Comparison of ENCODE assay signal across 12 cellular contexts in genomic region chr9:88531920-88532319, GRCh38. TPM values are rescaled to one million over a fixed set of nuclear protein-coding genes. Genes with fewer than 3 reads are reported as not detected.
A peak's percentile ranks its signal among the peaks of the same experiment; 100 is the strongest.
DNase-seq lines count a peak whose midpoint lies in the region; ATAC-seq and TF ChIP-seq lines count a peak whose summit lies in the region.
"Had no signal": no experiment of that assay in that cellular context is flagged by ENCODE, and none has a peak within 500 bp of the region (broad histone marks: within the 10 kb centered on the region; RNA-seq: fewer than 3 reads in every experiment).

No MANE protein-coding gene starts in this region.

- no peak for ATAC-seq in right cardiac atrium

- H3K27me3 Mint-ChIP-seq in endothelial cell (ENCODE audit: unreplicated experiment) = peaks cover 5% of the 10 kb centered on the region
- H3K27me3 Mint-ChIP-seq in mesothelial cell of epicardium (ENCODE audit: low read depth) = no peaks in the 10 kb centered on the region
- H3K27me3 Mint-ChIP-seq in activated naive CD4-positive, alpha-beta T cell treated with anti-CD3 and anti-CD28 coated beads for 36 hours (ENCODE audit: low read depth) = peaks cover 19% of the 10 kb centered on the region

- peak overlapping the region; percentile 48 for H3K27ac ChIP-seq in A673 (ENCODE audit: low read depth, low read length, poor library complexity, severe bottlenecking)
- H3K27ac ChIP-seq in HUES64 (ENCODE audit: low read depth, low read length) = peak overlapping the region; percentile 80
- no peak overlapping the region for H3K27ac ChIP-seq in right cardiac atrium (ENCODE audit: low read length)
- H3K27ac ChIP-seq: RWPE1, sigmoid colon had no signal

- 12% methylated on average over 10 of the region's 10 CpGs for WGBS in HUES64
- 52% methylated on average over 10 of the region's 10 CpGs for WGBS in right cardiac atrium

- H3K4me1 Mint-ChIP-seq in endothelial cell (ENCODE audit: unreplicated experiment) (peaks cover 21% of the 10 kb centered on the region), mesothelial cell of epicardium (peaks cover 42% of the 10 kb centered on the region)
- peaks cover 22% of the 10 kb centered on the region for H3K4me1 Mint-ChIP-seq in activated naive CD4-positive, alpha-beta T cell treated with anti-CD3 and anti-CD28 coated beads for 36 hours (ENCODE audit: low read depth)

- H3K27ac Mint-ChIP-seq in endothelial cell (ENCODE audit: unreplicated experiment) = no peak overlapping the region
- H3K27ac Mint-ChIP-seq in mesothelial cell of epicardium = peak overlapping the region; percentile 85
- no peak overlapping the region for H3K27ac Mint-ChIP-seq in activated naive CD4-positive, alpha-beta T cell treated with anti-CD3 and anti-CD28 coated beads for 36 hours
- H3K27ac Mint-ChIP-seq: activated naive CD8-positive, alpha-beta T cell had no signal

- no peaks in the 10 kb centered on the region for H3K36me3 ChIP-seq in A673 (ENCODE audit: insufficient read depth, low read length, poor library complexity, severe bottlenecking)
- H3K36me3 ChIP-seq in HUES64 (ENCODE audit: insufficient read depth, low read length) = no peaks in the 10 kb centered on the region
- H3K36me3 ChIP-seq: sigmoid colon had no signal

- H3K36me3 Mint-ChIP-seq in endothelial cell (ENCODE audit: low read depth, unreplicated experiment) (peaks cover 4% of the 10 kb centered on the region), mesothelial cell of epicardium (no peaks in the 10 kb centered on the region)
- H3K36me3 Mint-ChIP-seq in activated naive CD4-positive, alpha-beta T cell treated with anti-CD3 and anti-CD28 coated beads for 36 hours (ENCODE audit: low read depth) = peaks cover 1% of the 10 kb centered on the region
- H3K36me3 Mint-ChIP-seq: activated naive CD8-positive, alpha-beta T cell had no signal

- no peaks in the 10 kb centered on the region for H3K27me3 ChIP-seq in A673 (replicated peaks; ENCODE audit: insufficient read depth, low read depth, low read length, poor library complexity)
- peaks cover 33% of the 10 kb centered on the region for H3K27me3 ChIP-seq in HUES64 (ENCODE audit: insufficient read depth, low read length)
- no peaks in the 10 kb centered on the region for H3K27me3 ChIP-seq in right cardiac atrium (ENCODE audit: control insufficient read depth, insufficient read depth)

- H3K4me3 Mint-ChIP-seq in endothelial cell (ENCODE audit: unreplicated experiment) (peak overlapping the region; percentile 79), mesothelial cell of epicardium (peak overlapping the region; percentile 78)
- H3K4me3 Mint-ChIP-seq in activated naive CD4-positive, alpha-beta T cell treated with anti-CD3 and anti-CD28 coated beads for 36 hours = no peak overlapping the region
- H3K4me3 Mint-ChIP-seq: activated naive CD8-positive, alpha-beta T cell had no signal

- H3K9ac ChIP-seq in HUES64 (ENCODE audit: low read depth, low read length) = peak overlapping the region; percentile 59; the same call in 1 of the 2 replicates

- H3K9me3 Mint-ChIP-seq in endothelial cell (ENCODE audit: unreplicated experiment) = no peaks in the 10 kb centered on the region
- H3K9me3 Mint-ChIP-seq in mesothelial cell of epicardium = no peaks in the 10 kb centered on the region
- no peaks in the 10 kb centered on the region for H3K9me3 Mint-ChIP-seq in activated naive CD4-positive, alpha-beta T cell treated with anti-CD3 and anti-CD28 coated beads for 36 hours

- intact Hi-C loops in A673 (cut with micrococcal nuclease; ENCODE audit: unreplicated experiment) (loop anchor here (5.0 kb wide), 1 partner anchor 140 kb away; no protein-coding TSS in a partner anchor), posterior vena cava (cut with DNase I) (loop anchor here in 1 of 2 donors (5.0 kb wide), 1 partner anchor 1950 kb away; no protein-coding TSS in a partner anchor), right cardiac atrium (cut with DNase I) (no loop called here)
- intact Hi-C loops in activated naive CD4-positive, alpha-beta T cell treated with anti-CD3 and anti-CD28 coated beads for 36 hours (cut with micrococcal nuclease) = loop anchor here (10.0 kb wide), 1 partner anchor 217 kb away; no protein-coding TSS in a partner anchor

- DNase-seq in A673 (ENCODE audit: low spot score) = peak; percentile 46
- no peak for DNase-seq in endothelial cell (ENCODE audit: low spot score)
- DNase-seq in mesothelial cell of epicardium (ENCODE audit: low spot score in 2 of 2, unreplicated experiment in 2 of 2) = no peak
- no peak for DNase-seq in posterior vena cava (ENCODE audit: low spot score)
- DNase-seq in right cardiac atrium = no peak
- DNase-seq in effector CD4-positive, alpha-beta T cell = no peak
- no peak for DNase-seq in activated naive CD4-positive, alpha-beta T cell treated with anti-CD3 and anti-CD28 coated beads for 36 hours
- DNase-seq: sigmoid colon had no signal

- H3K4me1 ChIP-seq in A673 (ENCODE audit: insufficient read depth, low read length, poor library complexity, severe bottlenecking) (peaks cover 38% of the 10 kb centered on the region), HUES64 (ENCODE audit: insufficient read depth, low read length) (peaks cover 23% of the 10 kb centered on the region; the same call in 1 of the 2 replicates), right cardiac atrium (ENCODE audit: control insufficient read depth, insufficient read depth, low read length) (peaks cover 4% of the 10 kb centered on the region)

- peak overlapping the region; percentile 53 for H3K4me3 ChIP-seq in A673 (ENCODE audit: low read depth, low read length, poor library complexity, severe bottlenecking)
- H3K4me3 ChIP-seq in HUES64 (ENCODE audit: low read length) = peak overlapping the region; percentile 54
- no peak overlapping the region for H3K4me3 ChIP-seq in right cardiac atrium (ENCODE audit: low read length)
- H3K4me3 ChIP-seq: sigmoid colon had no signal

- POLR2A ChIA-PET in A673 (lab: Charles Lee; ENCODE audit: low non-redundant PET) = no interaction called here

- TF ChIP-seq CTCF in A673 (conservative IDR thresholded peaks at IDR 0.05; ENCODE audit: low read depth, low read length) (no peak), endothelial cell (IDR thresholded peaks at IDR 0.05; ENCODE audit: unreplicated experiment) (no peak), mesothelial cell of epicardium (IDR thresholded peaks at IDR 0.05; ENCODE audit: unreplicated experiment) (no peak)

- CTCF ChIA-PET in A673 (lab: Charles Lee) = interaction anchor here (0.6 kb wide), 1 partner anchor 439 kb away, joined by 3 read pairs; no protein-coding TSS in a partner anchor
- CTCF ChIA-PET in activated naive CD4-positive, alpha-beta T cell treated with anti-CD3 and anti-CD28 coated beads for 36 hours (lab: Charles Lee) = no interaction called here

- H3K9me3 ChIP-seq in A673 (ENCODE audit: low read depth, low read length, poor library complexity, severe bottlenecking) (no peaks in the 10 kb centered on the region), HUES64 (ENCODE audit: insufficient read depth, low read depth, low read length) (no peaks in the 10 kb centered on the region), right cardiac atrium (ENCODE audit: control insufficient read depth, low read length) (no peaks in the 10 kb centered on the region)
- H3K9me3 ChIP-seq: sigmoid colon had no signal

- no TSS peak for BruUV-seq in A673 (replicated peaks; lab: Mats Ljungman, UMichigan)

RNA-seq across cellular contexts. Expression of gene NXNL2, which starts 3.1 kb away (rescaled TPM):
- total RNA-seq in A673 (2021) (1.3 TPM in 2 replicates), endothelial cell (ENCODE audit: unreplicated experiment) (not detected), mesothelial cell of epicardium (2.0 to 2.6 TPM (median 2.2 TPM) in 3 replicates), posterior vena cava (under 1 TPM in 1 of 2 donors, not detected in 1; 1.00 TPM), right cardiac atrium (under 1 TPM in 2 of 4 donors, not detected in 2; 0.23 to 0.25 TPM)
- polyA plus RNA-seq in HUES64 (2013, experiment 1 of 2) = 0.30 TPM
- polyA plus RNA-seq in HUES64 (2013, experiment 2 of 2) = 0.51 TPM
- 0.07 TPM for polyA plus RNA-seq in right cardiac atrium
- not detected for total RNA-seq in activated naive CD4-positive, alpha-beta T cell treated with anti-CD3 and anti-CD28 coated beads for 36 hours
- total RNA-seq: mononuclear cell had no signal

Comparison
In these comparisons a context has a peak if more than half of its experiments do, and no peak if none do; other contexts are left out.
1. intact Hi-C loops: an anchor here in A673 (5.0 kb wide) and activated naive CD4-positive, alpha-beta T cell treated with anti-CD3 and anti-CD28 coated beads for 36 hours (10.0 kb wide); none called in right cardiac atrium.